ENCODE assay signal across 20 cellular contexts in genomic region chr2:147760984-147761383, GRCh38.
"Had no signal": no experiment of that assay in that cellular context is flagged by ENCODE, and none has a peak within 500 bp of the region (broad histone marks: within the 10 kb centered on the region; RNA-seq: fewer than 3 reads in every experiment).

No MANE protein-coding gene starts in this region.

- H3K27me3 Mint-ChIP-seq: activated CD8-positive, alpha-beta T cell treated with anti-CD3 and anti-CD28 coated beads for 36 hours had no signal

- ATAC-seq: activated CD8-positive, alpha-beta T cell treated with anti-CD3 and anti-CD28 coated beads for 36 hours; left lung; naive thymus-derived CD4-positive, alpha-beta T cell; sciatic nerve; stimulated activated naive B cell treated with anti-CD40 and anti-IgM and Interleukin-4, amounts not matched to agents 10 μg/mL and 1 μg/mL and 100 μg/mL, for 72 hours had no signal

- H3K36me3 ChIP-seq: adrenal gland, left lung, transverse colon, uterus had no signal

- H3K36me3 Mint-ChIP-seq: activated naive CD8-positive, alpha-beta T cell; stimulated activated naive B cell treated with anti-CD40 and anti-IgM and Interleukin-4, amounts not matched to agents 10 μg/mL and 1 μg/mL and 100 μg/mL, for 72 hours had no signal

- H3K27ac Mint-ChIP-seq: activated CD8-positive, alpha-beta T cell treated with anti-CD3 and anti-CD28 coated beads for 36 hours; activated naive CD8-positive, alpha-beta T cell; naive thymus-derived CD4-positive, alpha-beta T cell; stimulated activated naive B cell treated with anti-CD40 and anti-IgM and Interleukin-4, amounts not matched to agents 10 μg/mL and 1 μg/mL and 100 μg/mL, for 72 hours had no signal

- H3K9me3 Mint-ChIP-seq: activated CD8-positive, alpha-beta T cell treated with anti-CD3 and anti-CD28 coated beads for 36 hours had no signal

- H3K9me3 ChIP-seq: adrenal gland, transverse colon, uterus had no signal

- FAIRE-seq: kidney had no signal

- H3K4me1 ChIP-seq: adrenal gland, left lung, transverse colon, uterus had no signal

- H3K4me3 ChIP-seq: adrenal gland, left lung, lung, transverse colon, uterus had no signal

- DNase-seq: activated CD4-positive, alpha-beta T cell treated with anti-CD3 and anti-CD28 coated beads for 48 hours; activated CD8-positive, alpha-beta T cell treated with anti-CD3 and anti-CD28 coated beads for 36 hours; activated gamma-delta T cell treated with Interleukin-2 at 50 U/mL for 16 hours; adrenal gland; cortex of kidney; foreskin fibroblast; kidney; left lung; naive thymus-derived CD4-positive, alpha-beta T cell; occipital lobe; stimulated activated CD4-positive, alpha-beta T cell treated with anti-CD3 and anti-CD28 coated beads, Interleukin-2, amount 100 ng/mL, for 48 hours; stimulated activated CD8-positive, alpha-beta memory T cell treated with anti-CD3 and anti-CD28 coated beads, Interleukin-4, amount 100 ng/mL, for 48 hours; stimulated activated naive B cell treated with anti-CD40 and anti-IgM and Interleukin-4, amounts not matched to agents 10 μg/mL and 1 μg/mL and 100 μg/mL, for 72 hours; transverse colon; uterus had no signal

- H3K4me1 Mint-ChIP-seq: naive thymus-derived CD4-positive, alpha-beta T cell; stimulated activated naive B cell treated with anti-CD40 and anti-IgM and Interleukin-4, amounts not matched to agents 10 μg/mL and 1 μg/mL and 100 μg/mL, for 72 hours had no signal

- H3K27ac ChIP-seq: adrenal gland, epithelial cell of prostate, left lung, transverse colon, uterus had no signal

- H3K27me3 ChIP-seq: adrenal gland, left lung, transverse colon, uterus had no signal

- H3K4me3 Mint-ChIP-seq: activated CD8-positive, alpha-beta T cell treated with anti-CD3 and anti-CD28 coated beads for 36 hours; activated naive CD8-positive, alpha-beta T cell; naive thymus-derived CD4-positive, alpha-beta T cell; neural crest cell; stimulated activated naive B cell treated with anti-CD40 and anti-IgM and Interleukin-4, amounts not matched to agents 10 μg/mL and 1 μg/mL and 100 μg/mL, for 72 hours had no signal
